Comparison of ENCODE assay signal across 18 cellular contexts in the genomic region with DNA sequence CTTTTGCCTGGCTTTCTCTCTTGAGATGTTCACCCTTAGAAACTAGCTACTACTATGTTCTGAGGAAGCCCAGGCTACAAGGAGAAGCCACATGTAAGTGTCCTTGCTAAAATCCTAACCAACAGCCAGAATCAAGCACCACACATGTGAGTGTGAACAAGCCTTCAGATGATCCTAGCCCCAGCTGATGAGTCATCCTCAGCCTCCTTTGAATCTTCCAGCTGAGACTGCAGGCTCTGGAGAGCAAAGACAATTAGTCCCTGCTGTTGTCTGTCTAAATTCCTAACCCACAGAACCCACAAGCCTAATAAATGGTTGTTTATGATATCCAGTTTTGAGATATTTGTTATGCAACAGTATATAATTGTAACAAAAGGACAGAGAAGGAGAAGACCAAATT.
DNase-seq lines count a peak whose midpoint lies in the region; ATAC-seq and TF ChIP-seq lines count a peak whose summit lies in the region.
"Had no signal": no experiment of that assay in that cellular context is flagged by ENCODE, and none has a peak within 500 bp of the region (broad histone marks: within the 10 kb centered on the region; RNA-seq: fewer than 3 reads in every experiment).

No MANE protein-coding gene starts in this region.

- H3K27ac ChIP-seq in epithelial cell of prostate: no peak overlapping the region
- H3K27ac ChIP-seq in mesodermal cell (ENCODE audit: low read depth, low read length, severe bottlenecking): peak overlapping the region; percentile 10
- H3K27ac ChIP-seq: stomach, upper lobe of right lung, VCaP had no signal

- no peaks in the 10 kb centered on the region for H3K36me3 ChIP-seq in mesodermal cell (ENCODE audit: control insufficient read depth, insufficient read depth, low read length)
- H3K36me3 ChIP-seq: stomach, upper lobe of right lung had no signal

- TF ChIP-seq CTCF in NB4 (IDR thresholded peaks at IDR 0.05; ENCODE audit: low read depth, low read length): no peak

- H3K4me1 ChIP-seq in mesodermal cell (ENCODE audit: control insufficient read depth, insufficient read depth, low read length, poor library complexity, severe bottlenecking): no peaks in the 10 kb centered on the region
- H3K4me1 ChIP-seq: stomach, upper lobe of right lung had no signal

- no peak for ATAC-seq in GM19324 (IDR thresholded peaks at IDR 0.05; ENCODE audit: low FRiP score, unreplicated experiment)
- ATAC-seq in HG03108 (IDR thresholded peaks at IDR 0.05; ENCODE audit: unreplicated experiment): no peak
- no peak for ATAC-seq in HG02973 (IDR thresholded peaks at IDR 0.05; ENCODE audit: unreplicated experiment)
- no peak for ATAC-seq in GM21576 (IDR thresholded peaks at IDR 0.05; ENCODE audit: unreplicated experiment)
- ATAC-seq: effector memory CD8-positive, alpha-beta T cell; upper lobe of right lung had no signal

- peak; percentile 0 for DNase-seq in EL
- DNase-seq in NB4 (ENCODE audit: low read depth): peak; percentile 23
- peak; percentile 1 for DNase-seq in epithelial cell of prostate (ENCODE audit: low read depth, low spot score)
- DNase-seq: CD4-positive, alpha-beta T cell; DMS79; effector memory CD8-positive, alpha-beta T cell; NCI-H1930; NCI-H446 treated with DMSO at 0.1 percent for 48 hours; SHP77; stimulated activated CD4-positive, alpha-beta T cell treated with anti-CD3 and anti-CD28 coated beads, Interleukin-2, amount 100 ng/mL, for 24 hours; stomach; upper lobe of right lung had no signal

- H3K9me3 ChIP-seq in mesodermal cell (ENCODE audit: control insufficient read depth, low read length): no peaks in the 10 kb centered on the region
- H3K9me3 ChIP-seq: upper lobe of right lung had no signal

- no peak for TF ChIP-seq POLR2A in NB4 (IDR thresholded peaks at IDR 0.05; ENCODE audit: extremely low read depth, insufficient read length)

- H3K4me3 ChIP-seq in NB4 (ENCODE audit: low read depth, low read length) (no peak overlapping the region), mesodermal cell (ENCODE audit: extremely low read depth, insufficient read depth, low read length, poor library complexity, severe bottlenecking) (no peak overlapping the region)
- H3K4me3 ChIP-seq: stomach, upper lobe of right lung had no signal
